9 cellular contexts compared by ENCODE assay signal in the genomic region with DNA sequence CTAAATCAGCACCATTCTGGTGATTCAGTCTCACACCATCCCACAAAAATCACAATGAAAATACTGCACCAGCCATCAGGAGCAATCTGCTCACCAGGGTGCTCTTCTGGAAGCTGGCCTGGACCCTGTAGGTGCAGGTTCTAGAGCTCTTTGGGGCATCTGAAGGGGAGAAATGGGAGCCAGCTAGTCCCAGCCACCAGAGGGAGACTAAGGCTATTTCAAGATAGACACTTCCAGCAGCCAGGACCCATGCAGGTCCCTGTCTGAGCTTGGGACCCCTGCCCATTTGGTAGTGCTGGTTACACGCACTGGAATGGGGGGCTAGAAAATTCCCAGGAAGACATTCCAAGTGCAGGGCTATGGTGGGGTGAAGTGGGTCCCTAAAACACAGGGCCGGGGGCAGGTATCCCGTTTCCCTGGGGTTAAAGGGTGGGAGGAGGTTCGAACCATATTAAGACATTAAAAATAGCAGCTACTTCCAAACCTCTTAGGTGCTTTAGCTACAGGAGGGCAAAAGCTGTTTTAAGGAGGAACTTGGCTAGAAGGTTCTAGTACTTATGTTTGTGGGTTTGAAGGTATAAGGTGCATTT.
DNase-seq lines count a peak whose midpoint lies in the region; ATAC-seq and TF ChIP-seq lines count a peak whose summit lies in the region.
"Had no signal": no experiment of that assay in that cellular context is flagged by ENCODE, and none has a peak within 500 bp of the region (broad histone marks: within the 10 kb centered on the region; RNA-seq: fewer than 3 reads in every experiment).

No MANE protein-coding gene starts in this region.

- peak overlapping the region; percentile 87 for H3K27ac Mint-ChIP-seq in activated naive CD4-positive, alpha-beta T cell treated with anti-CD3 and anti-CD28 coated beads, Interleukin-2, amount 50 U/mL, for 24 hours
- H3K27ac Mint-ChIP-seq: dendritic cell treated with granulocyte-macrophage colony-stimulating factor and Interleukin-4, amounts not matched to agents 40 ng/mL and 50 ng/mL, for 4 days had no signal

- TF ChIP-seq POLR2A in NB4 (IDR thresholded peaks at IDR 0.05; ENCODE audit: extremely low read depth, insufficient read length), result no peak
- no peak for TF ChIP-seq POLR2A in uterus (IDR thresholded peaks at IDR 0.05)

- DNase-seq in stimulated activated CD4-positive, alpha-beta T cell treated with anti-CD3 and anti-CD28 coated beads, Interleukin-4, amount 100 ng/mL, for 1 hour, result peak; percentile 20
- DNase-seq in stimulated activated CD4-positive, alpha-beta T cell treated with anti-CD3 and anti-CD28 coated beads, Interleukin-12 subunit alpha, Interleukin-12 subunit beta, amount 100 ng/mL, for 4 hours, result no peak
- DNase-seq in NB4 (ENCODE audit: low read depth), result peak; percentile 53
- DNase-seq in hepatic stellate cell (ENCODE audit: low spot score), result peak; percentile 67
- DNase-seq in uterus, result no peak
- no peak for DNase-seq in posterior vena cava (ENCODE audit: low spot score)

- no peak for ATAC-seq in HG02885 (IDR thresholded peaks at IDR 0.05; ENCODE audit: poor library complexity, unreplicated experiment)

- no peaks in the 10 kb centered on the region for H3K9me3 Mint-ChIP-seq in activated naive CD4-positive, alpha-beta T cell treated with anti-CD3 and anti-CD28 coated beads, Interleukin-2, amount 50 U/mL, for 24 hours
- H3K9me3 Mint-ChIP-seq: dendritic cell treated with granulocyte-macrophage colony-stimulating factor and Interleukin-4, amounts not matched to agents 40 ng/mL and 50 ng/mL, for 4 days had no signal

- H3K36me3 ChIP-seq in uterus, result no peaks in the 10 kb centered on the region

- peaks cover 8% of the 10 kb centered on the region for H3K36me3 Mint-ChIP-seq in activated naive CD4-positive, alpha-beta T cell treated with anti-CD3 and anti-CD28 coated beads, Interleukin-2, amount 50 U/mL, for 24 hours

- H3K4me3 Mint-ChIP-seq in activated naive CD4-positive, alpha-beta T cell treated with anti-CD3 and anti-CD28 coated beads, Interleukin-2, amount 50 U/mL, for 24 hours, result no peak overlapping the region
- H3K4me3 Mint-ChIP-seq: dendritic cell treated with granulocyte-macrophage colony-stimulating factor and Interleukin-4, amounts not matched to agents 40 ng/mL and 50 ng/mL, for 4 days had no signal

- H3K27me3 ChIP-seq in uterus, result no peaks in the 10 kb centered on the region

- no peaks in the 10 kb centered on the region for H3K9me3 ChIP-seq in uterus

- no peak overlapping the region for H3K27ac ChIP-seq in uterus

- no peak overlapping the region for H3K4me3 ChIP-seq in NB4 (ENCODE audit: low read depth, low read length)
- no peak overlapping the region for H3K4me3 ChIP-seq in uterus

- peak; percentile 46 for TF ChIP-seq CTCF in NB4 (IDR thresholded peaks at IDR 0.05; ENCODE audit: low read depth, low read length)
- TF ChIP-seq CTCF in uterus (IDR thresholded peaks at IDR 0.05), result peak; percentile 37 to 51 (median 42)

- no peaks in the 10 kb centered on the region for H3K4me1 ChIP-seq in uterus

- intact Hi-C loops in uterus (cut with DNase I; ENCODE audit: low total_unique reads) (no loop called here), posterior vena cava (cut with DNase I) (no loop called here)

- no peaks in the 10 kb centered on the region for H3K27me3 Mint-ChIP-seq in activated naive CD4-positive, alpha-beta T cell treated with anti-CD3 and anti-CD28 coated beads, Interleukin-2, amount 50 U/mL, for 24 hours

- H3K4me1 Mint-ChIP-seq in activated naive CD4-positive, alpha-beta T cell treated with anti-CD3 and anti-CD28 coated beads, Interleukin-2, amount 50 U/mL, for 24 hours, result peaks cover 34% of the 10 kb centered on the region

Comparison
In these comparisons a context has a peak if more than half of its experiments do, and no peak if none do; other contexts are left out.
1. DNase-seq: peak in stimulated activated CD4-positive, alpha-beta T cell treated with anti-CD3 and anti-CD28 coated beads, Interleukin-4, amount 100 ng/mL, for 1 hour (single experiment), NB4 (single experiment) and hepatic stellate cell (single experiment); none in stimulated activated CD4-positive, alpha-beta T cell treated with anti-CD3 and anti-CD28 coated beads, Interleukin-12 subunit alpha, Interleukin-12 subunit beta, amount 100 ng/mL, for 4 hours (single experiment), uterus (0 of 2) and posterior vena cava (single experiment).